ENCODE assay signal across 8 cellular contexts in genomic region chr2:119823734-119824334, GRCh38.
DNase-seq lines count a peak whose midpoint lies in the region; ATAC-seq and TF ChIP-seq lines count a peak whose summit lies in the region.

No MANE protein-coding gene starts in this region.

- peaks cover 39 to 74% (median 44%) of the 10 kb centered on the region in 4 donors for H3K4me1 Mint-ChIP-seq in CD4-positive, CD25-positive, alpha-beta regulatory T cell

- H3K36me3 ChIP-seq in CD4-positive, CD25-positive, alpha-beta regulatory T cell (ENCODE audit: control insufficient read depth, insufficient read depth, low read length), result peaks cover 10% of the 10 kb centered on the region
- no peaks in the 10 kb centered on the region for H3K36me3 ChIP-seq in right lobe of liver

- 32% methylated on average over 7 of the region's 7 CpGs for WGBS in right lobe of liver (ENCODE audit: insufficient coverage, low coverage, low lambda C conversion rate, missing lambda C conversion rate)

- DNase-seq in CD4-positive, CD25-positive, alpha-beta regulatory T cell, result peak in 2 of 3 donors; percentile 38 to 48
- DNase-seq in GM19238 (ENCODE audit: insufficient read length, low spot score) (peak; percentile 10), RPMI7951 (ENCODE audit: low read depth) (peak; percentile 35), right lobe of liver (no peak), GOT3 (lab: John Stamatoyannopoulos, UW) (no peak)
- DNase-seq in central memory CD4-positive, alpha-beta T cell, result peak; percentile 23

- no peak overlapping the region for H3K27ac ChIP-seq in CD4-positive, CD25-positive, alpha-beta regulatory T cell (ENCODE audit: insufficient read depth, low read length, poor library complexity, severe bottlenecking)
- no peak overlapping the region for H3K27ac ChIP-seq in right lobe of liver

- H3K4me3 Mint-ChIP-seq in CD4-positive, CD25-positive, alpha-beta regulatory T cell, result peak overlapping the region in 1 of 4 donors; percentile 5

- peak overlapping the region; percentile 3 to 81 (median 8) for H3K27ac Mint-ChIP-seq in CD4-positive, CD25-positive, alpha-beta regulatory T cell

- H3K4me1 ChIP-seq in CD4-positive, CD25-positive, alpha-beta regulatory T cell (ENCODE audit: control insufficient read depth, insufficient read depth, low read length, poor library complexity, severe bottlenecking), result peaks cover 12% of the 10 kb centered on the region
- no peaks in the 10 kb centered on the region for H3K4me1 ChIP-seq in right lobe of liver

- no peaks in the 10 kb centered on the region for H3K27me3 ChIP-seq in CD4-positive, CD25-positive, alpha-beta regulatory T cell (ENCODE audit: control insufficient read depth, insufficient read depth, low read length)
- H3K27me3 ChIP-seq in right lobe of liver, result no peaks in the 10 kb centered on the region

- ATAC-seq in CD4-positive, CD25-positive, alpha-beta regulatory T cell (ENCODE audit: low read depth in 2 of 2), result peak; percentile 63 to 68
- ATAC-seq in right lobe of liver (peak; percentile 66 to 77 (median 72)), HG03520 (IDR thresholded peaks at IDR 0.05; ENCODE audit: unreplicated experiment) (no peak), HG03139 (IDR thresholded peaks at IDR 0.05; ENCODE audit: unreplicated experiment) (no peak)

- no peaks in the 10 kb centered on the region for H3K9me3 ChIP-seq in CD4-positive, CD25-positive, alpha-beta regulatory T cell (ENCODE audit: control insufficient read depth in 2 of 2, low read length in 2 of 2)
- H3K9me3 ChIP-seq in right lobe of liver, result no peaks in the 10 kb centered on the region

- no peaks in the 10 kb centered on the region for H3K27me3 Mint-ChIP-seq in CD4-positive, CD25-positive, alpha-beta regulatory T cell

- TF ChIP-seq CTCF in right lobe of liver (IDR thresholded peaks at IDR 0.05), result peak; percentile 63 to 69 (median 66)

- H3K36me3 Mint-ChIP-seq in CD4-positive, CD25-positive, alpha-beta regulatory T cell, result peaks cover 11% of the 10 kb centered on the region

- intact Hi-C loops in right lobe of liver (cut with DNase I), result loop anchor here in 1 of 2 donors (10.0 kb wide), 1 partner anchor 69 kb away; the partner anchor contains the start of gene PTPN4

- H3K4me3 ChIP-seq in CD4-positive, CD25-positive, alpha-beta regulatory T cell (ENCODE audit: low read depth, low read length), result no peak overlapping the region
- no peak overlapping the region for H3K4me3 ChIP-seq in right lobe of liver

- no peak for TF ChIP-seq POLR2A in right lobe of liver (IDR thresholded peaks at IDR 0.05)

- H3K9me3 Mint-ChIP-seq in CD4-positive, CD25-positive, alpha-beta regulatory T cell, result peaks cover 0 to 3% (median 0%) of the 10 kb centered on the region in 7 donors

Comparison
In these comparisons a context has a peak if more than half of its experiments do, and no peak if none do; other contexts are left out.
1. ATAC-seq: peak in CD4-positive, CD25-positive, alpha-beta regulatory T cell (2 of 2) and right lobe of liver (4 of 4); none in HG03520 (single experiment) and HG03139 (single experiment).
2. DNase-seq: peak in CD4-positive, CD25-positive, alpha-beta regulatory T cell (2 of 3), GM19238 (single experiment), RPMI7951 (single experiment) and central memory CD4-positive, alpha-beta T cell (single experiment); none in right lobe of liver (0 of 3) and GOT3 (single experiment).